ENCODE assay signal across 37 cellular contexts in the genomic region with DNA sequence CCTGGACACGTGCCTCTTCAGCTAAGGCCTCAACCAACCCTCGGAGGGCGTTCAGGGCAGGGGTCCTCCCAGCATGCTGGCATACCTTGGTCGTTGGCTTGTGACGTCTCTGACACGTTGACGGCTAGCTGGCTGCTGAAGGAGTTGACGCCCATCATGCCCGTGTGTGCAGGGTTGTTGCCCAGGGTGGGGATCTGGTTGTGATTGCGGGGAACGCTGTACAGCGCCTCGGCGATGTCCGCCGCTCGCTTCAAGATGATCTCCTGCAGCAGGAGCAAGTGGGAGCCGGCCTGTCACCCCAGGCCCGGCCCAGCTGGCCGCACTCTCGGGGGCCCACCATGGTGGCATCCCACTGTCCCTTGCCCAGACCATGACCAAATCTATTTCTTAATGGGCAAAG.
"Had no signal": no experiment of that assay in that cellular context is flagged by ENCODE, and none has a peak within 500 bp of the region (broad histone marks: within the 10 kb centered on the region; RNA-seq: fewer than 3 reads in every experiment).

No MANE protein-coding gene starts in this region.

- H3K36me3 ChIP-seq: adrenal gland, brain microvascular endothelial cell, breast epithelium had no signal

- H3K4me1 ChIP-seq: adrenal gland, body of pancreas, breast epithelium had no signal

- ATAC-seq: activated CD8-positive, alpha-beta T cell treated with anti-CD3 and anti-CD28 coated beads for 36 hours; activated naive CD4-positive, alpha-beta T cell treated with anti-CD3 and anti-CD28 coated beads, Interleukin-2, amount 50 U/mL, for 72 hours; activated T-cell treated with anti-CD3 and anti-CD28 coated beads, Interleukin-2, amount 50 U/mL, for 4 hours; activated T-cell treated with anti-CD3 and anti-CD28 coated beads, Interleukin-2, amount 50 U/mL, for 72 hours; activated T-helper 17 cell treated with anti-CD3 and anti-CD28 coated beads, Interleukin-2, amount 50 U/mL, for 72 hours; body of pancreas had no signal

- H3K4me3 ChIP-seq: adrenal gland, body of pancreas, breast epithelium had no signal

- DNase-seq: activated B cell treated with CpG ODN at 0.5 μM for 24 hours; activated CD4-positive, alpha-beta memory T cell treated with anti-CD3 and anti-CD28 coated beads for 36 hours; activated CD4-positive, alpha-beta T cell treated with anti-CD3 and anti-CD28 coated beads for 4 hours; activated CD4-positive, alpha-beta T cell treated with anti-CD3 and anti-CD28 coated beads, Interleukin-2, amount 10 ng/mL, durations not matched to agents 24 days and 14 days; activated CD4-positive, alpha-beta T cell treated with anti-CD3 and anti-CD28 coated beads, Interleukin-2, amount 50 U/mL, for 1 hour; activated CD4-positive, alpha-beta T cell treated with anti-CD3 and anti-CD28 coated beads, Interleukin-2, amount 50 U/mL, for 4 hours; activated CD4-positive, CD25-positive, alpha-beta regulatory T cell treated with anti-CD3 and anti-CD28 coated beads, Interleukin-2, amount 50 U/mL, for 72 hours; activated CD8-positive, alpha-beta memory T cell treated with anti-CD3 and anti-CD28 coated beads, Interleukin-2, amount 50 U/mL, for 4 hours; activated CD8-positive, alpha-beta T cell treated with anti-CD3 and anti-CD28 coated beads for 36 hours; activated effector memory CD4-positive, alpha-beta T cell treated with anti-CD3 and anti-CD28 coated beads, Interleukin-2, amount 50 U/mL, for 16 hours; activated gamma-delta T cell treated with Interleukin-2 at 50 U/mL for 16 hours; activated naive CD4-positive, alpha-beta T cell; activated naive CD4-positive, alpha-beta T cell treated with anti-CD3 and anti-CD28 coated beads for 36 hours; activated naive CD4-positive, alpha-beta T cell treated with anti-CD3 and anti-CD28 coated beads, Interleukin-2, amount 50 U/mL, for 16 hours; activated naive CD8-positive, alpha-beta T cell treated with anti-CD3 and anti-CD28 coated beads for 36 hours; activated T-cell treated with anti-CD3 and anti-CD28 coated beads for 4 hours; activated T-cell treated with anti-CD3 and anti-CD28 coated beads, Interleukin-2, amount 50 U/mL, for 1 hour; activated T-cell treated with anti-CD3 and anti-CD28 coated beads, Interleukin-2, amount 50 U/mL, for 4 hours; activated T-cell treated with anti-CD3 and anti-CD28 coated beads, Interleukin-2, amount 50 U/mL, for 72 hours; amniotic stem cell; aorta; body of pancreas; brain microvascular endothelial cell; caudate nucleus; SW 1271; T-helper 1 cell; T-helper 2 cell; T-helper 9 cell had no signal

- H3K4me3 Mint-ChIP-seq: activated B cell treated with CpG ODN at 0.5 μM for 24 hours; activated CD4-positive, alpha-beta memory T cell treated with anti-CD3 and anti-CD28 coated beads for 36 hours; activated CD4-positive, alpha-beta T cell treated with anti-CD3 and anti-CD28 coated beads, Interleukin-2, amount 10 ng/mL, durations not matched to agents 24 days and 14 days; activated CD8-positive, alpha-beta T cell treated with anti-CD3 and anti-CD28 coated beads for 36 hours; activated naive CD4-positive, alpha-beta T cell treated with anti-CD3 and anti-CD28 coated beads for 36 hours; activated naive CD8-positive, alpha-beta T cell treated with anti-CD3 and anti-CD28 coated beads for 36 hours; activated T-cell treated with anti-CD3 and anti-CD28 coated beads, Interleukin-2, amount 50 U/mL, for 4 hours; activated T-cell treated with anti-CD3 and anti-CD28 coated beads, Interleukin-2, amount 50 U/mL, for 72 hours; activated T-helper 1 cell treated with anti-CD3 and anti-CD28 coated beads, Interleukin-12 subunit alpha, Interleukin-12 subunit beta, Interleukin-2, Interleukin-4 antibody, amounts not matched to agents 30 ng/mL and 10 ng/mL and 1 ng/mL, durations not matched to agents 14 hours and 24 hours and 36 hours; activated T-helper 17 cell treated with anti-CD3 and anti-CD28 coated beads, Interleukin-2, amount 50 U/mL, for 72 hours; central memory CD8-positive, alpha-beta T cell; T-helper 1 cell treated with Interleukin-12 subunit alpha and Interleukin-12 subunit beta and Interleukin-4 antibody, amounts not matched to agents 30 μg/mL and 1 μg/mL, for 36 hours; T-helper 2 cell treated with Interferon-gamma antibody and Interleukin-4, amounts not matched to agents 5 μg/mL and 100 μg/mL, for 36 hours had no signal

- H3K27me3 Mint-ChIP-seq: activated B cell treated with CpG ODN at 0.5 μM for 24 hours; activated CD4-positive, alpha-beta memory T cell treated with anti-CD3 and anti-CD28 coated beads for 36 hours; activated CD4-positive, alpha-beta T cell treated with anti-CD3 and anti-CD28 coated beads, Interleukin-2, amount 10 ng/mL, durations not matched to agents 24 days and 14 days; activated CD8-positive, alpha-beta T cell treated with anti-CD3 and anti-CD28 coated beads for 36 hours had no signal

- H3K27ac ChIP-seq: adrenal gland, body of pancreas, brain microvascular endothelial cell, breast epithelium, VCaP had no signal

- H3K9me3 Mint-ChIP-seq: activated B cell treated with CpG ODN at 0.5 μM for 24 hours; activated CD4-positive, alpha-beta memory T cell treated with anti-CD3 and anti-CD28 coated beads for 36 hours; activated CD4-positive, alpha-beta T cell treated with anti-CD3 and anti-CD28 coated beads, Interleukin-2, amount 10 ng/mL, durations not matched to agents 24 days and 14 days; activated CD8-positive, alpha-beta T cell treated with anti-CD3 and anti-CD28 coated beads for 36 hours; activated naive CD4-positive, alpha-beta T cell treated with anti-CD3 and anti-CD28 coated beads for 36 hours; activated naive CD4-positive, alpha-beta T cell treated with anti-CD3 and anti-CD28 coated beads, Interleukin-2, amount 50 U/mL, for 72 hours; activated naive CD8-positive, alpha-beta T cell treated with anti-CD3 and anti-CD28 coated beads for 36 hours; activated T-cell treated with anti-CD3 and anti-CD28 coated beads, Interleukin-2, amount 50 U/mL, for 4 hours; activated T-cell treated with anti-CD3 and anti-CD28 coated beads, Interleukin-2, amount 50 U/mL, for 72 hours; activated T-helper 1 cell treated with anti-CD3 and anti-CD28 coated beads, Interleukin-12 subunit alpha, Interleukin-12 subunit beta, Interleukin-2, Interleukin-4 antibody, amounts not matched to agents 30 ng/mL and 10 ng/mL and 1 ng/mL, durations not matched to agents 14 hours and 24 hours and 36 hours; activated T-helper 17 cell treated with anti-CD3 and anti-CD28 coated beads, Interleukin-2, amount 50 U/mL, for 72 hours; central memory CD8-positive, alpha-beta T cell; T-helper 1 cell treated with Interleukin-12 subunit alpha and Interleukin-12 subunit beta and Interleukin-4 antibody, amounts not matched to agents 30 μg/mL and 1 μg/mL, for 36 hours; T-helper 2 cell treated with Interferon-gamma antibody and Interleukin-4, amounts not matched to agents 5 μg/mL and 100 μg/mL, for 36 hours had no signal

- H3K27me3 ChIP-seq: adrenal gland, body of pancreas, brain microvascular endothelial cell, breast epithelium had no signal

- H3K36me3 Mint-ChIP-seq: activated CD4-positive, alpha-beta memory T cell treated with anti-CD3 and anti-CD28 coated beads for 36 hours; activated naive CD4-positive, alpha-beta T cell treated with anti-CD3 and anti-CD28 coated beads, Interleukin-2, amount 50 U/mL, for 72 hours; activated naive CD8-positive, alpha-beta T cell treated with anti-CD3 and anti-CD28 coated beads for 36 hours had no signal

- H3K9me3 ChIP-seq: adrenal gland, body of pancreas had no signal

- H3K27ac Mint-ChIP-seq: activated B cell treated with CpG ODN at 0.5 μM for 24 hours; activated CD4-positive, alpha-beta memory T cell treated with anti-CD3 and anti-CD28 coated beads for 36 hours; activated CD4-positive, alpha-beta T cell treated with anti-CD3 and anti-CD28 coated beads, Interleukin-2, amount 10 ng/mL, durations not matched to agents 24 days and 14 days; activated CD8-positive, alpha-beta T cell treated with anti-CD3 and anti-CD28 coated beads for 36 hours; activated naive CD4-positive, alpha-beta T cell treated with anti-CD3 and anti-CD28 coated beads for 36 hours; activated naive CD4-positive, alpha-beta T cell treated with anti-CD3 and anti-CD28 coated beads, Interleukin-2, amount 50 U/mL, for 72 hours; activated naive CD8-positive, alpha-beta T cell treated with anti-CD3 and anti-CD28 coated beads for 36 hours; activated T-cell treated with anti-CD3 and anti-CD28 coated beads, Interleukin-2, amount 50 U/mL, for 72 hours; activated T-helper 1 cell treated with anti-CD3 and anti-CD28 coated beads, Interleukin-12 subunit alpha, Interleukin-12 subunit beta, Interleukin-2, Interleukin-4 antibody, amounts not matched to agents 30 ng/mL and 10 ng/mL and 1 ng/mL, durations not matched to agents 14 hours and 24 hours and 36 hours; activated T-helper 17 cell treated with anti-CD3 and anti-CD28 coated beads, Interleukin-2, amount 50 U/mL, for 72 hours; T-helper 1 cell treated with Interleukin-12 subunit alpha and Interleukin-12 subunit beta and Interleukin-4 antibody, amounts not matched to agents 30 μg/mL and 1 μg/mL, for 36 hours; T-helper 2 cell treated with Interferon-gamma antibody and Interleukin-4, amounts not matched to agents 5 μg/mL and 100 μg/mL, for 36 hours had no signal

- H3K4me1 Mint-ChIP-seq: activated B cell treated with CpG ODN at 0.5 μM for 24 hours; activated CD4-positive, alpha-beta T cell treated with anti-CD3 and anti-CD28 coated beads, Interleukin-2, amount 10 ng/mL, durations not matched to agents 24 days and 14 days; activated naive CD8-positive, alpha-beta T cell treated with anti-CD3 and anti-CD28 coated beads for 36 hours; activated T-helper 17 cell treated with anti-CD3 and anti-CD28 coated beads, Interleukin-2, amount 50 U/mL, for 72 hours; central memory CD8-positive, alpha-beta T cell had no signal
